Comparison of ENCODE assay signal across 22 cellular contexts in the genomic region with DNA sequence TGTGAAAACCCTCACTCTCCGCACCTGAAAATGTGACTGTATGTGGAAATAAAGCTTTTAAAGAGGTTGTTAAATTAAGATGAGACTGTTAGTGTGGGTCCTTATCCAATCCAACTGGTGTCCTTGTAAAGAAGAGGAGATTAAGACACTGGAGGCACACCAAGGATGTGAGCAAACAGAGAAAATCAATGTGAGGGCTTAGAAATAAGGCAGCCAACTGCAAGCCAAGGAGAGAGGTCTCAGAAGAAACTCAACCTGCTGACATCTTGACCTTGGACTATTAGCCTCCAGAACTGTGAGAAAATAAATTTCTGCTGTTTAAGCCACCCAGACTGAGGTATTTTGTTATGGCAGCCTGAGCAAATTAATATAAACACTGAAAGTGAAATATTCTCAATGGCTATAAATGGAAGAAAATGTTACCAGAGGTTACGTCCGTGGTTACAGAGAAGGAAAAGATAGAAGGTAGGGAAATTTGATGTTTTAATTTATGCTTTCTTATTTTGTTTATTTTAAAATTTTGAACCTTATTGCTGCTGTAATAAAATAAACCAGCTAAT. TPM values are rescaled to one million over a fixed set of nuclear protein-coding genes. Genes with fewer than 3 reads are reported as not detected.
"Had no signal": no experiment of that assay in that cellular context is flagged by ENCODE, and none has a peak within 500 bp of the region (broad histone marks: within the 10 kb centered on the region; RNA-seq: fewer than 3 reads in every experiment).

No MANE protein-coding gene starts in this region.

- H3K9me3 ChIP-seq: SJSA1 had no signal

- ATAC-seq: activated CD8-positive, alpha-beta memory T cell treated with anti-CD3 and anti-CD28 coated beads, Interleukin-2, amount 10 ng/mL, durations not matched to agents 7 days and 5 days; Panc1; SK-N-SH treated with all-trans-retinoic acid at 6 μM for 48 hours had no signal

- H3K4me3 ChIP-seq: SJSA1 had no signal

- FAIRE-seq: bronchial epithelial cell had no signal

- H3K27ac ChIP-seq: SJSA1 had no signal

- DNase-seq: activated B cell treated with CpG ODN at 0.5 μM for 24 hours; activated CD4-positive, alpha-beta T cell treated with anti-CD3 and anti-CD28 coated beads for 1 hour; activated CD4-positive, alpha-beta T cell treated with anti-CD3 and anti-CD28 coated beads, Interleukin-2, amount 10 ng/mL, durations not matched to agents 24 days and 14 days; activated CD4-positive, alpha-beta T cell treated with anti-CD3 and anti-CD28 coated beads, Interleukin-2, amount 50 U/mL, for 48 hours; activated CD8-positive, alpha-beta memory T cell treated with anti-CD3 and anti-CD28 coated beads, Interleukin-2, amount 10 ng/mL, durations not matched to agents 7 days and 5 days; activated effector memory CD4-positive, alpha-beta T cell treated with Interleukin-2 at 50 U/mL for 16 hours; activated naive CD4-positive, alpha-beta T cell; activated T-cell treated with anti-CD3 and anti-CD28 coated beads, Interleukin-2, amount 50 U/mL, for 24 hours; aorta; central memory CD4-positive, alpha-beta T cell; NCI-H146; NCI-H1930; NCI-H2171; NCI-H2227 treated with DMSO at 0.1 percent for 48 hours; NCI-H526; NCI-H774; SHP77; SW 1271 had no signal

- H3K36me3 ChIP-seq: SJSA1 had no signal

- H3K27me3 ChIP-seq: SJSA1 had no signal

RNA-seq across cellular contexts. Expression of gene WLS, which starts 22.4 kb away (rescaled TPM):
- total RNA-seq: activated B cell treated with CpG ODN at 0.5 μM for 24 hours; activated CD4-positive, alpha-beta T cell treated with anti-CD3 and anti-CD28 coated beads, Interleukin-2, amount 10 ng/mL, durations not matched to agents 24 days and 14 days; activated CD8-positive, alpha-beta memory T cell treated with anti-CD3 and anti-CD28 coated beads, Interleukin-2, amount 10 ng/mL, durations not matched to agents 7 days and 5 days had no signal
